ENCODE assay signal across 17 cellular contexts in genomic region chr15:80966431-80967197, GRCh38.
"Had no signal": no experiment of that assay in that cellular context is flagged by ENCODE, and none has a peak within 500 bp of the region (broad histone marks: within the 10 kb centered on the region; RNA-seq: fewer than 3 reads in every experiment).

No MANE protein-coding gene starts in this region.

- H3K27me3 ChIP-seq: dorsolateral prefrontal cortex, esophagus squamous epithelium, pancreas, tibial artery, vagina had no signal

- H3K4me3 ChIP-seq: dorsolateral prefrontal cortex, esophagus squamous epithelium, pancreas, tibial artery, vagina had no signal

- ATAC-seq: left colon had no signal

- H3K4me1 ChIP-seq: pancreas, vagina had no signal

- H3K36me3 ChIP-seq: pancreas had no signal

- H3K27ac Mint-ChIP-seq: activated CD4-positive, alpha-beta memory T cell treated with anti-CD3 and anti-CD28 coated beads, Interleukin-2, amount 10 ng/mL, durations not matched to agents 7 days and 5 days; activated naive CD4-positive, alpha-beta T cell treated with anti-CD3 and anti-CD28 coated beads, Interleukin-2, amount 50 U/mL, for 24 hours; activated T-helper 2 cell treated with anti-CD3 and anti-CD28 coated beads, Interferon-gamma antibody, Interleukin-2, Interleukin-4, amounts not matched to agents 10 μg/mL and 5 μg/mL and 100 μg/mL, durations not matched to agents 14 hours and 24 hours and 36 hours; brain; T-helper 2 cell treated with Interferon-gamma antibody and Interleukin-4, amounts not matched to agents 5 μg/mL and 100 μg/mL, for 36 hours had no signal

- H3K9me3 Mint-ChIP-seq: activated naive CD4-positive, alpha-beta T cell treated with anti-CD3 and anti-CD28 coated beads, Interleukin-2, amount 50 U/mL, for 24 hours had no signal

- DNase-seq: activated CD4-positive, alpha-beta memory T cell treated with anti-CD3 and anti-CD28 coated beads, Interleukin-2, amount 10 ng/mL, durations not matched to agents 7 days and 5 days; activated CD4-positive, alpha-beta T cell treated with anti-CD3 and anti-CD28 coated beads for 1 hour; activated T-cell treated with anti-CD3 and anti-CD28 coated beads for 4 hours; amniotic stem cell; esophagus squamous epithelium; glutamatergic neuron; left colon; pancreas; stimulated activated CD4-positive, alpha-beta T cell treated with anti-CD3 and anti-CD28 coated beads, Interleukin-15, amount 100 ng/mL, for 24 hours; stimulated activated CD4-positive, alpha-beta T cell treated with anti-CD3 and anti-CD28 coated beads, Interleukin-4, amount 100 ng/mL, for 4 hours; tibial artery had no signal

- H3K4me3 Mint-ChIP-seq: activated CD4-positive, alpha-beta memory T cell treated with anti-CD3 and anti-CD28 coated beads, Interleukin-2, amount 10 ng/mL, durations not matched to agents 7 days and 5 days; activated naive CD4-positive, alpha-beta T cell treated with anti-CD3 and anti-CD28 coated beads, Interleukin-2, amount 50 U/mL, for 24 hours; brain; T-helper 2 cell treated with Interferon-gamma antibody and Interleukin-4, amounts not matched to agents 5 μg/mL and 100 μg/mL, for 36 hours had no signal

- H3K27me3 Mint-ChIP-seq: activated CD4-positive, alpha-beta memory T cell treated with anti-CD3 and anti-CD28 coated beads, Interleukin-2, amount 10 ng/mL, durations not matched to agents 7 days and 5 days; activated naive CD4-positive, alpha-beta T cell treated with anti-CD3 and anti-CD28 coated beads, Interleukin-2, amount 50 U/mL, for 24 hours had no signal

- H3K9me3 ChIP-seq: esophagus squamous epithelium, pancreas, vagina had no signal

- H3K27ac ChIP-seq: esophagus squamous epithelium, pancreas, tibial artery, vagina had no signal
